Comparison of ENCODE assay signal across 9 cellular contexts in genomic region chr5:66306105-66306843, GRCh38.
DNase-seq lines count a peak whose midpoint lies in the region; FAIRE-seq and TF ChIP-seq lines count a peak whose summit lies in the region.
"Had no signal": no experiment of that assay in that cellular context is flagged by ENCODE, and none has a peak within 500 bp of the region (broad histone marks: within the 10 kb centered on the region; RNA-seq: fewer than 3 reads in every experiment).

No MANE protein-coding gene starts in this region.

- no peaks in the 10 kb centered on the region for H3K4me1 ChIP-seq in SK-N-SH (ENCODE audit: control insufficient read depth in 1 of 2, insufficient read depth in 2 of 2, low read depth in 1 of 2, low read length in 1 of 2)
- no peaks in the 10 kb centered on the region for H3K4me1 ChIP-seq in colonic mucosa

- no peak for TF ChIP-seq EP300 in SK-N-SH (IDR thresholded peaks at IDR 0.05; ENCODE audit: borderline replicate concordance in 1 of 2, low read depth in 1 of 2, low read length in 1 of 2)

- TF ChIP-seq RAD21 in SK-N-SH (IDR thresholded peaks at IDR 0.05; ENCODE audit: low read length): peak; percentile 69

- no peak for TF ChIP-seq POLR2A in H54 (IDR thresholded peaks at IDR 0.05; ENCODE audit: low read depth, low read length)

- H3K36me3 ChIP-seq in SK-N-SH (replicated peaks in 1 of 2; ENCODE audit: control insufficient read depth in 1 of 2, insufficient read depth in 2 of 2, low read length in 1 of 2) (no peaks in the 10 kb centered on the region), colonic mucosa (no peaks in the 10 kb centered on the region)

- H3K79me2 ChIP-seq in SK-N-SH (ENCODE audit: insufficient read depth): no peaks in the 10 kb centered on the region

- H3K9ac ChIP-seq in SK-N-SH (no peak overlapping the region), colonic mucosa (ENCODE audit: low read depth in 2 of 2, low read length in 2 of 2) (no peak overlapping the region)

- intact Hi-C loops in colonic mucosa (cut with DNase I): no loop called here

- no peak for FAIRE-seq in H54 (lab: Jason Lieb, UNC)

- H3K4me2 ChIP-seq in SK-N-SH: no peak overlapping the region

- H3F3A ChIP-seq in SK-N-SH (replicated peaks; ENCODE audit: insufficient read depth): peaks cover 4% of the 10 kb centered on the region

- H2AFZ ChIP-seq in SK-N-SH (ENCODE audit: low read depth): no peak overlapping the region

- H3K4me3 ChIP-seq in SK-N-SH (ENCODE audit: low read depth in 2 of 2, low read length in 1 of 2) (peak overlapping the region in 1 of 2 experiments; percentile 44; a peak in 1 of 4 replicates), colonic mucosa (no peak overlapping the region)

- H3K27ac ChIP-seq in SK-N-SH (ENCODE audit: low read depth in 2 of 2, low read length in 1 of 2) (no peak overlapping the region), colonic mucosa (no peak overlapping the region)

- no peaks in the 10 kb centered on the region for H4K20me1 ChIP-seq in SK-N-SH (ENCODE audit: insufficient read depth)

- TF ChIP-seq CTCF in SK-N-SH (IDR thresholded peaks at IDR 0.05) (peak; percentile 84), colonic mucosa (IDR thresholded peaks at IDR 0.05) (peak; percentile 65)

- DNase-seq in EH (ENCODE audit: low read depth) (peak; percentile 72), H54 (ENCODE audit: insufficient read length, low spot score) (peak; percentile 61), MV-4-11 (lab: John Stamatoyannopoulos, UW) (peak; percentile 48), SK-N-SH (peak; percentile 78), colonic mucosa (peak; percentile 45), left kidney (ENCODE audit: low read depth, low spot score) (peak; percentile 85), superior temporal gyrus (ENCODE audit: extremely low spot score) (peak; percentile 87), mesenteric fat pad (ENCODE audit: low spot score) (no peak)
- DNase-seq: activated T-cell treated with anti-CD3 and anti-CD28 coated beads, Interleukin-2, amount 50 U/mL, for 4 hours had no signal

- H3K9me3 ChIP-seq in SK-N-SH: no peaks in the 10 kb centered on the region
- no peaks in the 10 kb centered on the region for H3K9me3 ChIP-seq in colonic mucosa

- WGBS in SK-N-SH (ENCODE audit: low lambda C conversion rate): 28% methylated on average over 9 of the region's 9 CpGs

- CTCF ChIA-PET in SK-N-SH (lab: Yijun Ruan, JAX): interaction anchor here (0.5 to 5.5 kb wide), 98 partner anchors 7 to 908 kb away, joined by 3 to 236 read pairs (median 4); no protein-coding TSS in a partner anchor

- POLR2A ChIA-PET in SK-N-SH (lab: Yijun Ruan, JAX): no interaction called here

- H3K9me2 ChIP-seq in SK-N-SH: no peaks in the 10 kb centered on the region

- H3K27me3 ChIP-seq in SK-N-SH (ENCODE audit: insufficient read depth): no peaks in the 10 kb centered on the region
- H3K27me3 ChIP-seq in colonic mucosa: no peaks in the 10 kb centered on the region

TF ChIP-seq in SK-N-SH, 30 proteins besides CTCF, POLR2A, EP300 and RAD21:
- TF ChIP-seq CHD2 (IDR thresholded peaks at IDR 0.05; ENCODE audit: low read length, partially characterized antibody) (no peak), SMC3 (IDR thresholded peaks at IDR 0.05; ENCODE audit: low read depth, low read length) (peak; percentile 62), POLR2AphosphoS5 (IDR thresholded peaks at IDR 0.05; ENCODE audit: low read depth, low read length) (no peak), NFIC (IDR thresholded peaks at IDR 0.05; ENCODE audit: borderline replicate concordance) (peak; percentile 57; the same call in 1 of the 2 replicates), FOXJ3 (CRISPR knock-in tag; IDR thresholded peaks at IDR 0.05) (no peak), JUND (IDR thresholded peaks at IDR 0.05) (no peak), FOXM1 (IDR thresholded peaks at IDR 0.05; ENCODE audit: low read depth) (no peak), TEAD4 (IDR thresholded peaks at IDR 0.05; ENCODE audit: borderline replicate concordance, insufficient read depth) (no peak), TCF12 (IDR thresholded peaks at IDR 0.05) (no peak), PBX3 (IDR thresholded peaks at IDR 0.05) (no peak), RCOR1 (IDR thresholded peaks at IDR 0.05; ENCODE audit: low read length) (no peak), FOSL2 (IDR thresholded peaks at IDR 0.05; ENCODE audit: borderline replicate concordance, low read depth) (no peak), RXRA (IDR thresholded peaks at IDR 0.05; ENCODE audit: borderline replicate concordance, low read depth) (no peak), GABPA (IDR thresholded peaks at IDR 0.05; ENCODE audit: low read depth) (no peak), ZBTB33 (IDR thresholded peaks at IDR 0.05; ENCODE audit: borderline replicate concordance, low read depth) (no peak), TAF1 (IDR thresholded peaks at IDR 0.05; ENCODE audit: borderline replicate concordance, low read depth, low read length) (no peak)
- TF ChIP-seq, protein P1, sequence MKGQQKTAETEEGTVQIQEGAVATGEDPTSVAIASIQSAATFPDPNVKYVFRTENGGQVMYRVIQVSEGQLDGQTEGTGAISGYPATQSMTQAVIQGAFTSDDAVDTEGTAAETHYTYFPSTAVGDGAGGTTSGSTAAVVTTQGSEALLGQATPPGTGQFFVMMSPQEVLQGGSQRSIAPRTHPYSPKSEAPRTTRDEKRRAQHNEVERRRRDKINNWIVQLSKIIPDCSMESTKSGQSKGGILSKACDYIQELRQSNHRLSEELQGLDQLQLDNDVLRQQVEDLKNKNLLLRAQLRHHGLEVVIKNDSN (IDR thresholded peaks at IDR 0.05; ENCODE audit: borderline replicate concordance, low read depth): no peak
TF ChIP-seq in SK-N-SH: peak in this region for 2.
